8 cellular contexts compared by ENCODE assay signal in the genomic region with DNA sequence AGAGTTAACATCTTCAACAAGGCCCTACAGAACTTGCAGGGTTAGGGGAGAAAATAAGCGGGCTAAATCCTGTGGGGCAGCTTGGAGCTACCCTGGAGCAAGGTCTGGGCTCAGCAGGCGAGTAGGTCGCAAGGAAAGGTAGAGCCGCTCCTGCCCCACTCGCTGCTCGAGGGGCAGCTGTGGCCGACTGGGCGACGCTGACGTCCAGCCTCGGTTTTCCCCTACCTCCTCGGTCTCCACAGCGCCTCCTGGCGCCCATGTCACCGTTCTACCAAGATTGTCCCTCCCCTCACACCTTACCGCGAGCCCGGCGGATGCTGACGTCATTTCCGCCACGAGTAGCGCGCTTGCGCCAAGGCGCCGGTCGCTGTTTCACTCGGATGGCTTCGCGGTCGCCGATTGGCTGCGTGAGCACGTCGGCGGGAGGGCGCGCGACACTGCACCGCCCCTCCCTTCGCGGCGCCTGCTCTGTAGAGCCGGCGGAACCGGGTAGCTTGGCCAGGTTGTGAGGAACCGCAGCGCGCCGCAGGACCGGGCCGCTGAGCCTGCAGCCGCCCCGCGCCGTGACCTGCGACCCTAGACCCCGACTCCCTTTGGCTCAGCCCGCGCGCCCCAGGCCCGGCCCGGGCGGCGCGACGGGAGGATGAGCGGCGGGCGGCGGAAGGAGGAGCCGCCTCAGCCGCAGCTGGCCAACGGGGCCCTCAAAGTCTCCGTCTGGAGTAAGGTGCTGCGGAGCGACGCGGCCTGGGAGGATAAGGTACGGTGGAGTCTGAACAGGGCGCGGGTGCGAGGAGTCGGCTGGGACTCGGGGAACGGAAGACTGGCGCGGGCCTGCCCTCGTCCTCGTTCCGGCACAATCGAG. TPM values are rescaled to one million over a fixed set of nuclear protein-coding genes. Genes with fewer than 3 reads are reported as not detected.
DNase-seq lines count a peak whose midpoint lies in the region; ATAC-seq, FAIRE-seq and TF ChIP-seq lines count a peak whose summit lies in the region.

A gene with protein sequence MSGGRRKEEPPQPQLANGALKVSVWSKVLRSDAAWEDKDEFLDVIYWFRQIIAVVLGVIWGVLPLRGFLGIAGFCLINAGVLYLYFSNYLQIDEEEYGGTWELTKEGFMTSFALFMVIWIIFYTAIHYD (plus strand): TSS at position 471 of the 862 bp plus-strand sequence. CDS start 173 bp downstream, at position 644.

- FAIRE-seq in kidney (lab: Jason Lieb, UNC), result peak; percentile 85

- H3K36me3 ChIP-seq in kidney (ENCODE audit: control insufficient read depth in 1 of 2, insufficient read depth in 2 of 2, low read length in 2 of 2), result peaks cover 4 to 8% of the 10 kb centered on the region in 2 donors

- H3K4me3 ChIP-seq in kidney (ENCODE audit: low read length in 2 of 2), result peak within 1 kb of the TSS; percentile 87 to 90

- DNase-seq in AG20443 (ENCODE audit: low spot score) (peak; percentile 98), NCI-H446 treated with DMSO at 0.1 percent for 48 hours (lab: John Stamatoyannopoulos, UW) (peak; percentile 96), cerebellum (ENCODE audit: low spot score) (peak; percentile 95), kidney (peak; percentile 100)
- DNase-seq in activated CD4-positive, CD25-positive, alpha-beta regulatory T cell treated with anti-CD3 and anti-CD28 coated beads, Interleukin-2, amount 50 U/mL, for 72 hours, result peak; percentile 99
- peak; percentile 98 to 99 for DNase-seq in stimulated activated CD4-positive, alpha-beta T cell treated with anti-CD3 and anti-CD28 coated beads, Interleukin-15, amount 100 ng/mL, for 48 hours (ENCODE audit: low read depth in 2 of 2)

- peak within 1 kb of the TSS; percentile 89 to 93 for H3K9ac ChIP-seq in kidney (ENCODE audit: low read length in 2 of 2)

- intact Hi-C loops in kidney (cut with DNase I), result loop anchor here (10.0 kb wide), 1 partner anchor 51 kb away; no protein-coding TSS in a partner anchor

- H3K4me1 ChIP-seq in kidney (ENCODE audit: control insufficient read depth in 1 of 2, insufficient read depth in 1 of 2, low read depth in 1 of 2, low read length in 2 of 2), result peaks cover 16% of the 10 kb centered on the region in 2 donors

- no peaks in the 10 kb centered on the region for H3K9me3 ChIP-seq in kidney (ENCODE audit: control insufficient read depth in 1 of 2, low read length in 2 of 2)

- peak; percentile 86 for ATAC-seq in GM19025 (IDR thresholded peaks at IDR 0.05; ENCODE audit: low read depth, unreplicated experiment)
- ATAC-seq in HG03354 (IDR thresholded peaks at IDR 0.05; ENCODE audit: poor library complexity, severe bottlenecking, unreplicated experiment), result peak; percentile 85

- TF ChIP-seq CTCF in kidney (IDR thresholded peaks at IDR 0.05; ENCODE audit: borderline replicate concordance, extremely low read depth, insufficient read depth), result peak; percentile 87

- peak within 1 kb of the TSS; percentile 88 to 93 for H3K27ac ChIP-seq in kidney (ENCODE audit: low read depth in 2 of 2, low read length in 2 of 2)

RNA-seq across cellular contexts. Expression of the gene that starts here (rescaled TPM):
- total RNA-seq in cerebellum (21.7 TPM), kidney (71.0 TPM)
- polyA plus RNA-seq in kidney (ENCODE audit: insufficient read depth, low read depth, low replicate concordance), result 110 TPM

Comparison
In these comparisons a context has a peak if more than half of its experiments do, and no peak if none do; other contexts are left out.
1. Peak in every context shown above with its lines: DNase-seq, ATAC-seq, H3K4me3 ChIP-seq and H3K27ac ChIP-seq.